Comparison of ENCODE assay signal across 23 cellular contexts in genomic region chr1:1937549-1938275, GRCh38. TPM values are rescaled to one million over a fixed set of nuclear protein-coding genes. Genes with fewer than 3 reads are reported as not detected.
DNase-seq lines count a peak whose midpoint lies in the region; ATAC-seq, FAIRE-seq and TF ChIP-seq lines count a peak whose summit lies in the region.
"Had no signal": no experiment of that assay in that cellular context is flagged by ENCODE, and none has a peak within 500 bp of the region (broad histone marks: within the 10 kb centered on the region; RNA-seq: fewer than 3 reads in every experiment).

No MANE protein-coding gene starts in this region.

- H3K4me2 ChIP-seq in HepG2 (ENCODE audit: low read depth, low read length) = no peak overlapping the region

- H3K27ac ChIP-seq in right atrium auricular region (no peak overlapping the region), HepG2 (ENCODE audit: extremely low read length, insufficient read depth, low read length) (no peak overlapping the region), aorta (ENCODE audit: low read depth in 1 of 2, low read length in 2 of 2) (no peak overlapping the region)
- H3K27ac ChIP-seq: RWPE1 had no signal

- POLR2A ChIA-PET in HepG2 (lab: Yijun Ruan, JAX) = no interaction called here

- no peak for TF ChIP-seq CTCF in right atrium auricular region (IDR thresholded peaks at IDR 0.05)
- TF ChIP-seq CTCF in bronchial epithelial cell (IDR thresholded peaks at IDR 0.05; ENCODE audit: insufficient read depth, low read length, severe bottlenecking) = no peak
- no peak for TF ChIP-seq CTCF in HepG2 (CRISPR knock-in tag; IDR thresholded peaks at IDR 0.05)

- in situ Hi-C loops in HepG2 (cut with HindIII; ENCODE audit: extremely low pct_ligation_motif_present, low pct_unique_long_range_greater_than_20kb) = no loop called here

- H3K9me3 ChIP-seq in right atrium auricular region = no peaks in the 10 kb centered on the region
- no peaks in the 10 kb centered on the region for H3K9me3 ChIP-seq in HepG2 (ENCODE audit: low read length)
- no peaks in the 10 kb centered on the region for H3K9me3 ChIP-seq in aorta (ENCODE audit: control insufficient read depth, low read length)

- TF ChIP-seq EP300 in HepG2 (IDR thresholded peaks at IDR 0.05; ENCODE audit: low read depth in 2 of 2, low read length in 2 of 2) (no peak), HepG2 (CRISPR knock-in tag; IDR thresholded peaks at IDR 0.05; ENCODE audit: borderline replicate concordance) (no peak)

- intact Hi-C loops in left ventricle myocardium superior (cut with micrococcal nuclease) (no loop called here), HepG2 (cut with micrococcal nuclease; ENCODE audit: unreplicated experiment) (no loop called here), aorta (cut with DNase I) (no loop called here)

- no peak overlapping the region for H3K9ac ChIP-seq in HepG2 (ENCODE audit: insufficient read depth, low read depth, low read length)

- H2AFZ ChIP-seq in HepG2 (ENCODE audit: low read length) = no peak overlapping the region

- H3K4me1 ChIP-seq in right atrium auricular region = no peaks in the 10 kb centered on the region
- peaks cover 38% of the 10 kb centered on the region for H3K4me1 ChIP-seq in HepG2 (ENCODE audit: insufficient read depth, low read length)
- H3K4me1 ChIP-seq in aorta (ENCODE audit: control insufficient read depth in 1 of 2, insufficient read depth in 2 of 2, low read length in 2 of 2) = no peaks in the 10 kb centered on the region

- ATAC-seq in left ventricle myocardium superior (no peak), HepG2 (no peak), aorta (ENCODE audit: low FRiP score) (no peak)
- no peak for ATAC-seq in activated naive CD4-positive, alpha-beta T cell treated with anti-CD3 and anti-CD28 coated beads, Interleukin-2, amount 50 U/mL, for 72 hours

- DNase-seq in left ventricle myocardium superior (peak; percentile 14), right atrium auricular region (ENCODE audit: low spot score) (no peak), bronchial epithelial cell (ENCODE audit: low read depth) (no peak), HepG2 (ENCODE audit: low spot score) (no peak), aorta (peak; percentile 10 to 36), GM19240 (ENCODE audit: insufficient read length, low spot score) (no peak), NCI-H1105 treated with DMSO at 0.1 percent for 48 hours (lab: John Stamatoyannopoulos, UW) (no peak)
- no peak for DNase-seq in activated naive CD4-positive, alpha-beta T cell treated with anti-CD3 and anti-CD28 coated beads, Interleukin-2, amount 50 U/mL, for 72 hours (ENCODE audit: low spot score in 2 of 2)
- DNase-seq: CD4-positive, alpha-beta T cell; COR-L47; DMS53; H9; HFFc6; NCI-H1048; NCI-H1417 treated with DMSO at 0.1 percent for 48 hours; NCI-H1694 treated with DMSO at 0.1 percent for 48 hours; NCI-H2081; NCI-H2227 treated with DMSO at 0.1 percent for 48 hours; NCI-H526 treated with DMSO at 0.1 percent for 48 hours had no signal

- H3K36me3 ChIP-seq in right atrium auricular region (no peaks in the 10 kb centered on the region), bronchial epithelial cell (ENCODE audit: control insufficient read depth, insufficient read depth, low read length) (no peaks in the 10 kb centered on the region), HepG2 (replicated peaks in 1 of 2; ENCODE audit: control insufficient read depth in 1 of 2, insufficient read depth in 2 of 2, low read length in 2 of 2) (no peaks in the 10 kb centered on the region; a peak in 1 of 5 replicates), aorta (ENCODE audit: control insufficient read depth in 1 of 2, insufficient read depth in 2 of 2, low read length in 1 of 2) (no peaks in the 10 kb centered on the region)

- FAIRE-seq in bronchial epithelial cell (lab: Jason Lieb, UNC) (peak; percentile 98), HepG2 (lab: Jason Lieb, UNC) (peak; percentile 46)
- FAIRE-seq: G401.6 had no signal

- no TSS peak for BruUV-seq in HepG2 (replicated peaks; lab: Mats Ljungman, UMichigan)

- H3K9me3 Mint-ChIP-seq in activated naive CD4-positive, alpha-beta T cell treated with anti-CD3 and anti-CD28 coated beads, Interleukin-2, amount 50 U/mL, for 72 hours = peaks cover 6 to 22% of the 10 kb centered on the region in 2 donors
- H3K9me3 Mint-ChIP-seq: CD4-positive, alpha-beta T cell; IgD-negative memory B cell had no signal

- TF ChIP-seq RAD21 in HepG2 (CRISPR knock-in tag; IDR thresholded peaks at IDR 0.05) = no peak

- CTCF ChIA-PET in HepG2 (lab: Yijun Ruan, JAX; ENCODE audit: low intra/inter-chr PET ratio, low total read pairs) = no interaction called here

- H3K79me2 ChIP-seq in HepG2 (ENCODE audit: insufficient read depth, low read length) = peaks cover 5% of the 10 kb centered on the region

- 84% methylated on average over 14 of the region's 16 CpGs for WGBS in HepG2 (ENCODE audit: low lambda C conversion rate)
- WGBS in aorta, 2 donors = 66% methylated on average over 16 of the region's 16 CpGs

- H3K4me3 ChIP-seq in right atrium auricular region (no peak overlapping the region), bronchial epithelial cell (ENCODE audit: low read depth, low read length) (no peak overlapping the region), HepG2 (replicated peaks in 1 of 3; ENCODE audit: insufficient read depth in 1 of 3, low read depth in 2 of 3, low read length in 3 of 3) (no peak overlapping the region), aorta (ENCODE audit: low read length in 2 of 2) (no peak overlapping the region)

- H3K27ac Mint-ChIP-seq in activated naive CD4-positive, alpha-beta T cell treated with anti-CD3 and anti-CD28 coated beads, Interleukin-2, amount 50 U/mL, for 72 hours = no peak overlapping the region
- H3K27ac Mint-ChIP-seq: CD4-positive, alpha-beta T cell; H9; HFFc6; IgD-negative memory B cell had no signal

- no peaks in the 10 kb centered on the region for H4K20me1 ChIP-seq in HepG2 (ENCODE audit: insufficient read depth, low read length)

- TF ChIP-seq POLR2A in HepG2 (IDR thresholded peaks at IDR 0.05; ENCODE audit: insufficient read depth in 1 of 2, low read depth in 2 of 2, low read length in 2 of 2) = no peak

- H3K27me3 ChIP-seq in right atrium auricular region (no peaks in the 10 kb centered on the region), bronchial epithelial cell (ENCODE audit: control insufficient read depth, insufficient read depth, low read length) (no peaks in the 10 kb centered on the region), HepG2 (ENCODE audit: control insufficient read depth in 1 of 2, insufficient read depth in 2 of 2, low read length in 2 of 2) (no peaks in the 10 kb centered on the region), aorta (ENCODE audit: control insufficient read depth in 1 of 2, insufficient read depth in 2 of 2, low read length in 1 of 2) (no peaks in the 10 kb centered on the region)

- peaks cover 0 to 9% of the 10 kb centered on the region in 2 donors for H3K36me3 Mint-ChIP-seq in activated naive CD4-positive, alpha-beta T cell treated with anti-CD3 and anti-CD28 coated beads, Interleukin-2, amount 50 U/mL, for 72 hours
- H3K36me3 Mint-ChIP-seq: IgD-negative memory B cell had no signal

RNA-seq across cellular contexts. Expression of gene TMEM52, which starts 18.6 kb away (rescaled TPM):
- total RNA-seq in left ventricle myocardium superior (1.7 TPM), right atrium auricular region (1 to 10 TPM in 1 of 2 donors, under 1 TPM in 1; 0.51 to 1.8 TPM), bronchial epithelial cell (1.4 and 1.6 TPM in 2 replicates), HepG2 (2016; rRNA removed; fragmentation: Illumina TruSeq; extraction: Trizol) (12.9 and 18.7 TPM in 2 replicates), aorta (not detected)
- 49.1 and 56.2 TPM in 2 replicates for total RNA-seq in HepG2 (2016; cell fraction: cytosol; rRNA removed; fragmentation: Illumina TruSeq; extraction: Trizol; ENCODE audit: low read depth)
- 9.2 and 18.5 TPM in 2 replicates for total RNA-seq in HepG2 (2016; cell fraction: insoluble cytoplasmic fraction; rRNA removed; fragmentation: Illumina TruSeq; extraction: Trizol)
- total RNA-seq in HepG2 (2016; cell fraction: membrane; rRNA removed; fragmentation: Illumina TruSeq; extraction: Trizol) = 52.4 and 62.3 TPM in 2 replicates
- total RNA-seq in HepG2 (2016; cell fraction: nucleus; rRNA removed; fragmentation: Illumina TruSeq; extraction: Trizol) = 7.7 and 11.9 TPM in 2 replicates
- polyA plus RNA-seq in HepG2 (2011; rRNA removed) (13.2 and 15.3 TPM in 2 replicates), aorta (under 1 TPM in 1 of 2 donors, not detected in 1; 0.13 TPM)
- 12.8 and 25.5 TPM in 2 replicates for polyA plus RNA-seq in HepG2 (2011; cell fraction: cytosol; rRNA removed)
- 29.4 and 36.3 TPM in 2 replicates for polyA plus RNA-seq in HepG2 (2011; cell fraction: nucleus; rRNA removed)
- polyA plus RNA-seq in HepG2 (2012) = 6.6 and 7.8 TPM in 2 replicates
- 77.9 and 88.5 TPM in 2 replicates for polyA plus RNA-seq in HepG2 (2016; cell fraction: cytosol; fragmentation: Illumina TruSeq; extraction: Trizol; ENCODE audit: low read depth)
- 13.6 and 17.5 TPM in 2 replicates for polyA plus RNA-seq in HepG2 (2016; cell fraction: insoluble cytoplasmic fraction; fragmentation: Illumina TruSeq; extraction: Trizol; ENCODE audit: low read depth)
- polyA plus RNA-seq in HepG2 (2016; cell fraction: membrane; fragmentation: Illumina TruSeq; extraction: Trizol; ENCODE audit: low read depth) = 69.4 and 73.4 TPM in 2 replicates
- 21.1 and 21.2 TPM in 2 replicates for polyA plus RNA-seq in HepG2 (2016; cell fraction: nucleus; fragmentation: Illumina TruSeq; extraction: Trizol; ENCODE audit: insufficient read depth, low read depth)
- polyA minus RNA-seq in HepG2 (2011; rRNA and poly(A)+ RNA removed; ENCODE audit: low replicate concordance) = 1.1 and 27.0 TPM in 2 replicates
- 7.6 and 7.8 TPM in 2 replicates for polyA minus RNA-seq in HepG2 (2011; cell fraction: cytosol; rRNA and poly(A)+ RNA removed)
- polyA minus RNA-seq in HepG2 (2011; cell fraction: nucleus; rRNA and poly(A)+ RNA removed) = 2.3 and 2.6 TPM in 2 replicates
- total RNA-seq in activated naive CD4-positive, alpha-beta T cell treated with anti-CD3 and anti-CD28 coated beads, Interleukin-2, amount 50 U/mL, for 72 hours = 1 to 10 TPM in 1 of 2 donors, under 1 TPM in 1; 0.64 to 1.5 TPM
- total RNA-seq: A172 had no signal
- polyA plus RNA-seq: IgD-negative memory B cell had no signal

RNA-seq across cellular contexts. Expression of gene CALML6, which starts 22.7 kb away (rescaled TPM):
- total RNA-seq in left ventricle myocardium superior (not detected), right atrium auricular region (not detected), bronchial epithelial cell (under 0.01 and 0.77 TPM in 2 replicates), HepG2 (2016; rRNA removed; fragmentation: Illumina TruSeq; extraction: Trizol) (0.11 TPM in 1 of 2 replicates, not detected in the other), aorta (1 to 10 TPM in 1 of 2 donors, not detected in 1; 1.1 TPM)
- not detected in 2 replicates for total RNA-seq in HepG2 (2016; cell fraction: cytosol; rRNA removed; fragmentation: Illumina TruSeq; extraction: Trizol; ENCODE audit: low read depth)
- 0.13 TPM in 1 of 2 replicates, not detected in the other for total RNA-seq in HepG2 (2016; cell fraction: insoluble cytoplasmic fraction; rRNA removed; fragmentation: Illumina TruSeq; extraction: Trizol)
- total RNA-seq in HepG2 (2016; cell fraction: membrane; rRNA removed; fragmentation: Illumina TruSeq; extraction: Trizol) = not detected in 2 replicates
- total RNA-seq in HepG2 (2016; cell fraction: nucleus; rRNA removed; fragmentation: Illumina TruSeq; extraction: Trizol) = not detected in 2 replicates
- polyA plus RNA-seq in HepG2 (2011; rRNA removed) (0.12 TPM in 1 of 2 replicates, not detected in the other), aorta (1 to 10 TPM in 1 of 2 donors, not detected in 1; 4.5 TPM)
- polyA plus RNA-seq in HepG2 (2011; cell fraction: cytosol; rRNA removed) = not detected in 2 replicates
- polyA plus RNA-seq in HepG2 (2011; cell fraction: nucleus; rRNA removed) = 0.80 and 1.5 TPM in 2 replicates
- polyA plus RNA-seq in HepG2 (2012) = not detected in 2 replicates
- not detected in 2 replicates for polyA plus RNA-seq in HepG2 (2016; cell fraction: cytosol; fragmentation: Illumina TruSeq; extraction: Trizol; ENCODE audit: low read depth)
- polyA plus RNA-seq in HepG2 (2016; cell fraction: insoluble cytoplasmic fraction; fragmentation: Illumina TruSeq; extraction: Trizol; ENCODE audit: low read depth) = not detected in 2 replicates
- polyA plus RNA-seq in HepG2 (2016; cell fraction: membrane; fragmentation: Illumina TruSeq; extraction: Trizol; ENCODE audit: low read depth) = not detected in 2 replicates
- polyA plus RNA-seq in HepG2 (2016; cell fraction: nucleus; fragmentation: Illumina TruSeq; extraction: Trizol; ENCODE audit: insufficient read depth, low read depth) = 0.38 and 0.87 TPM in 2 replicates
- polyA minus RNA-seq in HepG2 (2011; rRNA and poly(A)+ RNA removed; ENCODE audit: low replicate concordance) = not detected in 2 replicates
- not detected in 2 replicates for polyA minus RNA-seq in HepG2 (2011; cell fraction: cytosol; rRNA and poly(A)+ RNA removed)
- polyA minus RNA-seq in HepG2 (2011; cell fraction: nucleus; rRNA and poly(A)+ RNA removed) = 0.64 TPM in 1 of 2 replicates, not detected in the other
- 1 to 10 TPM; 1.4 to 2.6 TPM for total RNA-seq in activated naive CD4-positive, alpha-beta T cell treated with anti-CD3 and anti-CD28 coated beads, Interleukin-2, amount 50 U/mL, for 72 hours
- total RNA-seq: A172 had no signal
- polyA plus RNA-seq: IgD-negative memory B cell had no signal

RNA-seq across cellular contexts. Expression of gene GNB1, which starts 46.8 kb away (rescaled TPM):
- total RNA-seq in left ventricle myocardium superior (172 TPM), right atrium auricular region (10 to 100 TPM; 69.9 to 91.6 TPM), bronchial epithelial cell (116 and 126 TPM in 2 replicates), HepG2 (2016; rRNA removed; fragmentation: Illumina TruSeq; extraction: Trizol) (66.2 and 76.7 TPM in 2 replicates), aorta (100 to 1,000 TPM; 299 to 312 TPM)
- total RNA-seq in HepG2 (2016; cell fraction: cytosol; rRNA removed; fragmentation: Illumina TruSeq; extraction: Trizol; ENCODE audit: low read depth) = 98.5 and 108 TPM in 2 replicates
- 68.2 and 68.8 TPM in 2 replicates for total RNA-seq in HepG2 (2016; cell fraction: insoluble cytoplasmic fraction; rRNA removed; fragmentation: Illumina TruSeq; extraction: Trizol)
- total RNA-seq in HepG2 (2016; cell fraction: membrane; rRNA removed; fragmentation: Illumina TruSeq; extraction: Trizol) = 163 and 168 TPM in 2 replicates
- 45.2 and 49.3 TPM in 2 replicates for total RNA-seq in HepG2 (2016; cell fraction: nucleus; rRNA removed; fragmentation: Illumina TruSeq; extraction: Trizol)
- polyA plus RNA-seq in HepG2 (2011; rRNA removed) (327 and 345 TPM in 2 replicates), aorta (100 to 1,000 TPM; 142 to 197 TPM)
- 278 and 286 TPM in 2 replicates for polyA plus RNA-seq in HepG2 (2011; cell fraction: cytosol; rRNA removed)
- 169 and 179 TPM in 2 replicates for polyA plus RNA-seq in HepG2 (2011; cell fraction: nucleus; rRNA removed)
- 196 and 197 TPM in 2 replicates for polyA plus RNA-seq in HepG2 (2012)
- polyA plus RNA-seq in HepG2 (2016; cell fraction: cytosol; fragmentation: Illumina TruSeq; extraction: Trizol; ENCODE audit: low read depth) = 302 and 370 TPM in 2 replicates
- 201 and 257 TPM in 2 replicates for polyA plus RNA-seq in HepG2 (2016; cell fraction: insoluble cytoplasmic fraction; fragmentation: Illumina TruSeq; extraction: Trizol; ENCODE audit: low read depth)
- polyA plus RNA-seq in HepG2 (2016; cell fraction: membrane; fragmentation: Illumina TruSeq; extraction: Trizol; ENCODE audit: low read depth) = 387 and 445 TPM in 2 replicates
- polyA plus RNA-seq in HepG2 (2016; cell fraction: nucleus; fragmentation: Illumina TruSeq; extraction: Trizol; ENCODE audit: insufficient read depth, low read depth) = 156 and 160 TPM in 2 replicates
- 349 and 450 TPM in 2 replicates for polyA minus RNA-seq in HepG2 (2011; rRNA and poly(A)+ RNA removed; ENCODE audit: low replicate concordance)
- 168 and 187 TPM in 2 replicates for polyA minus RNA-seq in HepG2 (2011; cell fraction: cytosol; rRNA and poly(A)+ RNA removed)
- polyA minus RNA-seq in HepG2 (2011; cell fraction: nucleus; rRNA and poly(A)+ RNA removed) = 63.1 and 70.6 TPM in 2 replicates
- 100 to 1,000 TPM; 267 to 358 TPM for total RNA-seq in activated naive CD4-positive, alpha-beta T cell treated with anti-CD3 and anti-CD28 coated beads, Interleukin-2, amount 50 U/mL, for 72 hours

Comparison
In these comparisons a context has a peak if more than half of its experiments do, and no peak if none do; other contexts are left out.
1. DNase-seq: peak in left ventricle myocardium superior (single experiment) and aorta (2 of 2); none in right atrium auricular region (single experiment), bronchial epithelial cell (single experiment), HepG2 (single experiment), GM19240 (single experiment), NCI-H1105 treated with DMSO at 0.1 percent for 48 hours (single experiment) and activated naive CD4-positive, alpha-beta T cell treated with anti-CD3 and anti-CD28 coated beads, Interleukin-2, amount 50 U/mL, for 72 hours (0 of 2).